8 cellular contexts compared by ENCODE assay signal in the genomic region with DNA sequence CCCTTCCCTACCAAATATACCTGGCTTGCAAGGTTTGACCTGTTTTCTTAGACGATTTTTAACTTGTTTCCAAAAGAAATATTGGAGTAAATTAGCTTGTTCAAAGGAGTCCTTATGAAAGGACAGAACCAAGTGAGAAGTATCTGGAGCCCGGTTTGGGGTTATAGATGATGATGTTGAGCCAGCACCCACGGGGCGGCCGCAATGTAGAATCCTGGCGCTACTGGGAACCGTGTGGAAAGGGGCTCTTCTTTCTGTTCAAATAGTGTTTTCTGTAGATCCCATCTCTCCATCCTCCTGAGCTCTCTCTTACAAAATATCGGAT. TPM values are rescaled to one million over a fixed set of nuclear protein-coding genes. Genes with fewer than 3 reads are reported as not detected.
A peak's percentile ranks its signal among the peaks of the same experiment; 100 is the strongest.
DNase-seq lines count a peak whose midpoint lies in the region; ATAC-seq, FAIRE-seq and TF ChIP-seq lines count a peak whose summit lies in the region.

No MANE protein-coding gene starts in this region.

- peaks cover 33% of the 10 kb centered on the region for H3K36me3 ChIP-seq in A673 (ENCODE audit: insufficient read depth, low read length, poor library complexity, severe bottlenecking)
- peaks cover 1% of the 10 kb centered on the region for H3K36me3 ChIP-seq in mucosa of stomach (ENCODE audit: control insufficient read depth, insufficient read depth, low read length)

- BruUV-seq in A673 (replicated peaks; lab: Mats Ljungman, UMichigan): TSS peak; percentile 96

- DNase-seq in A673 (ENCODE audit: low spot score) (no peak), caudate nucleus (lab: John Stamatoyannopoulos, UW) (peak in 3 of 61 donors; percentile 25 to 42 (median 31)), NCI-H146 (lab: John Stamatoyannopoulos, UW) (no peak), GM19239 (ENCODE audit: insufficient read length, low spot score) (no peak)
- no peak for DNase-seq in stimulated activated CD4-positive, alpha-beta T cell treated with anti-CD3 and anti-CD28 coated beads, Interleukin-12 subunit alpha, Interleukin-12 subunit beta, amount 100 ng/mL, for 4 hours

- peak overlapping the region; percentile 83 for H3K27ac ChIP-seq in A673 (ENCODE audit: low read depth, low read length, poor library complexity, severe bottlenecking)
- peak overlapping the region; percentile 71 for H3K27ac ChIP-seq in caudate nucleus (ENCODE audit: low read depth, low read length)

- CTCF ChIA-PET in A673 (lab: Charles Lee): interaction anchor here (1.7 to 2.0 kb wide), 2 partner anchors 9 to 11 kb away, joined by 5 to 10 read pairs; no protein-coding TSS in a partner anchor

- H3K27me3 ChIP-seq in A673 (replicated peaks; ENCODE audit: insufficient read depth, low read depth, low read length, poor library complexity) (no peaks in the 10 kb centered on the region), mucosa of stomach (ENCODE audit: control insufficient read depth, insufficient read depth, low read length) (no peaks in the 10 kb centered on the region)

- FAIRE-seq in GM19239 (lab: Jason Lieb, UNC): no peak

- H3K4me1 ChIP-seq in A673 (ENCODE audit: insufficient read depth, low read length, poor library complexity, severe bottlenecking) (peaks cover 14% of the 10 kb centered on the region), mucosa of stomach (ENCODE audit: control insufficient read depth, insufficient read depth, low read length) (peaks cover 26% of the 10 kb centered on the region)

- peak overlapping the region; percentile 84 for H3K9ac ChIP-seq in mucosa of stomach (ENCODE audit: low read length)

- no peak for TF ChIP-seq CTCF in A673 (conservative IDR thresholded peaks at IDR 0.05; ENCODE audit: low read depth, low read length)

- intact Hi-C loops in A673 (cut with micrococcal nuclease; ENCODE audit: unreplicated experiment): no loop called here

- peak overlapping the region; percentile 88 for H3K4me3 ChIP-seq in A673 (ENCODE audit: low read depth, low read length, poor library complexity, severe bottlenecking)
- peak overlapping the region; percentile 96 for H3K4me3 ChIP-seq in mucosa of stomach (ENCODE audit: low read length)

- POLR2A ChIA-PET in A673 (lab: Charles Lee; ENCODE audit: low non-redundant PET): interaction anchor here (0.6 kb wide), 2 partner anchors 16 to 244 kb away, joined by 3 to 4 read pairs; no protein-coding TSS in a partner anchor

- H3K9me3 ChIP-seq in A673 (ENCODE audit: low read depth, low read length, poor library complexity, severe bottlenecking) (no peaks in the 10 kb centered on the region), mucosa of stomach (ENCODE audit: control insufficient read depth, low read length) (no peaks in the 10 kb centered on the region)

- peak; percentile 6 for ATAC-seq in HG03159 (IDR thresholded peaks at IDR 0.05; ENCODE audit: unreplicated experiment)
- no peak for ATAC-seq in HG03378 (IDR thresholded peaks at IDR 0.05; ENCODE audit: unreplicated experiment)

RNA-seq across cellular contexts. Expression of gene EXOSC2, which starts 0.5 kb away (rescaled TPM):
- 107 and 109 TPM in 2 replicates for total RNA-seq in A673 (2021)

RNA-seq across cellular contexts. Expression of gene PRDM12, which starts 28.7 kb away (rescaled TPM):
- total RNA-seq in A673 (2021): not detected in 2 replicates
